ENCODE assay signal across 9 cellular contexts in genomic region chr18:74457043-74457742, GRCh38. TPM values are rescaled to one million over a fixed set of nuclear protein-coding genes. Genes with fewer than 3 reads are reported as not detected.
DNase-seq lines count a peak whose midpoint lies in the region; ATAC-seq and TF ChIP-seq lines count a peak whose summit lies in the region.
"Had no signal": no experiment of that assay in that cellular context is flagged by ENCODE, and none has a peak within 500 bp of the region (broad histone marks: within the 10 kb centered on the region; RNA-seq: fewer than 3 reads in every experiment).

Gene DIPK1C (minus strand): TSS chr18:74457308. CDS start chr18:74457259, 49 bp downstream.

- POLR2A ChIA-PET in PC-3 (lab: Charles Lee; ENCODE audit: unreplicated experiment) = no interaction called here

- TF ChIP-seq CTCF in smooth muscle cell (IDR thresholded peaks at IDR 0.05; ENCODE audit: borderline replicate concordance, insufficient read depth, poor library complexity, severe bottlenecking) (no peak), PC-3 (conservative IDR thresholded peaks at IDR 0.05; ENCODE audit: low read depth, low read length) (no peak)

- H4K20me1 ChIP-seq in smooth muscle cell (ENCODE audit: low read depth) (no peaks in the 10 kb centered on the region), PC-3 (ENCODE audit: low read length) (no peaks in the 10 kb centered on the region)

- H3F3A ChIP-seq in smooth muscle cell (ENCODE audit: low read depth) (no peaks in the 10 kb centered on the region), PC-3 (ENCODE audit: low read length, unreplicated experiment) (no peaks in the 10 kb centered on the region)

- H3K9me3 ChIP-seq in HUES6 (ENCODE audit: control insufficient read depth, insufficient read depth, low read depth, low read length) = no peaks in the 10 kb centered on the region
- H3K9me3 ChIP-seq in iPS-18c (ENCODE audit: control insufficient read depth, insufficient read depth, low read length) = no peaks in the 10 kb centered on the region
- H3K9me3 ChIP-seq in smooth muscle cell (replicated peaks; ENCODE audit: low read depth) = no peaks in the 10 kb centered on the region
- no peaks in the 10 kb centered on the region for H3K9me3 ChIP-seq in PC-3 (ENCODE audit: low read length)

- 9% methylated on average over 20 of the region's 77 CpGs for WGBS in smooth muscle cell (ENCODE audit: low lambda C conversion rate)

- no peaks in the 10 kb centered on the region for H3K9me2 ChIP-seq in PC-3 (replicated peaks; ENCODE audit: low read length)

- ATAC-seq in PC-3 = no peak
- no peak for ATAC-seq in HG02798 (IDR thresholded peaks at IDR 0.05; ENCODE audit: poor library complexity, unreplicated experiment)
- ATAC-seq in HG02623 (IDR thresholded peaks at IDR 0.05; ENCODE audit: unreplicated experiment) = no peak

- CTCF ChIA-PET in PC-3 (lab: Charles Lee) = no interaction called here

- H3K4me1 ChIP-seq in HUES6 (ENCODE audit: control insufficient read depth, insufficient read depth, low read length) (no peaks in the 10 kb centered on the region; the same call in 1 of the 2 replicates), smooth muscle cell (ENCODE audit: low read depth) (peaks cover 25% of the 10 kb centered on the region), PC-3 (ENCODE audit: insufficient read depth, low read length) (no peaks in the 10 kb centered on the region)

- no peaks in the 10 kb centered on the region for H3K79me2 ChIP-seq in smooth muscle cell (ENCODE audit: low read depth)
- no peaks in the 10 kb centered on the region for H3K79me2 ChIP-seq in PC-3 (ENCODE audit: low read length)

- intact Hi-C loops in PC-3 (cut with micrococcal nuclease) = no loop called here

- no peak within 1 kb of the TSS for H3K9ac ChIP-seq in HUES6 (ENCODE audit: low read length)
- H3K9ac ChIP-seq in smooth muscle cell (ENCODE audit: low read depth) = no peak within 1 kb of the TSS
- H3K9ac ChIP-seq in PC-3 (ENCODE audit: low read length) = no peak within 1 kb of the TSS

- peak within 1 kb of the TSS; percentile 81 for H3K4me3 ChIP-seq in HUES6 (ENCODE audit: low read depth, low read length)
- H3K4me3 ChIP-seq in iPS-18c (ENCODE audit: insufficient read depth, low read depth, low read length) = peak within 1 kb of the TSS; percentile 64
- peak within 1 kb of the TSS; percentile 44 for H3K4me3 ChIP-seq in smooth muscle cell
- no peak within 1 kb of the TSS for H3K4me3 ChIP-seq in PC-3 (ENCODE audit: low read length)

- peaks cover 75% of the 10 kb centered on the region for H3K27me3 ChIP-seq in HUES6 (ENCODE audit: control insufficient read depth, insufficient read depth, low read length)
- H3K27me3 ChIP-seq in smooth muscle cell (ENCODE audit: low read depth) = peaks cover 61% of the 10 kb centered on the region
- H3K27me3 ChIP-seq in PC-3 (ENCODE audit: low read length) = peaks cover 85% of the 10 kb centered on the region

- no peak within 1 kb of the TSS for H3K27ac ChIP-seq in HUES6 (ENCODE audit: low read depth, low read length)
- no peak within 1 kb of the TSS for H3K27ac ChIP-seq in smooth muscle cell (ENCODE audit: low read depth)
- H3K27ac ChIP-seq in PC-3 (ENCODE audit: low read length) = no peak within 1 kb of the TSS

- H3K36me3 ChIP-seq in HUES6 (ENCODE audit: control insufficient read depth, insufficient read depth, low read length) (no peaks in the 10 kb centered on the region), smooth muscle cell (ENCODE audit: low read depth) (no peaks in the 10 kb centered on the region), PC-3 (ENCODE audit: low read depth, low read length) (no peaks in the 10 kb centered on the region)

- H3K4me2 ChIP-seq in smooth muscle cell (peak within 1 kb of the TSS; percentile 86), PC-3 (ENCODE audit: low read length) (no peak within 1 kb of the TSS)

- H2AFZ ChIP-seq in smooth muscle cell (ENCODE audit: low read depth) (no peak within 1 kb of the TSS), PC-3 (ENCODE audit: low read length) (no peak within 1 kb of the TSS)

- BruUV-seq in PC-3 (replicated peaks; lab: Mats Ljungman, UMichigan) = no TSS peak

- peak in 48 of 56 donors; percentile 10 to 84 (median 62) for DNase-seq in amygdala (lab: John Stamatoyannopoulos, UW)
- no peak for DNase-seq in smooth muscle cell (lab: John Stamatoyannopoulos, UW; ENCODE audit: unreplicated experiment)
- no peak for DNase-seq in PC-3
- no peak for DNase-seq in central memory CD4-positive, alpha-beta T cell
- DNase-seq: NCI-H1105 treated with DMSO at 0.1 percent for 48 hours had no signal

RNA-seq across cellular contexts. Expression of gene DIPK1C, which starts in this region (rescaled TPM):
- total RNA-seq in smooth muscle cell (not detected in 2 replicates), PC-3 (2014; rRNA removed) (not detected in 2 replicates)
- polyA plus RNA-seq in smooth muscle cell = not detected in 2 replicates

Comparison
In these comparisons a context has a peak if more than half of its experiments do, and no peak if none do; other contexts are left out.
1. DNase-seq: peak in amygdala (48 of 56); none in smooth muscle cell (single experiment), PC-3 (single experiment) and central memory CD4-positive, alpha-beta T cell (single experiment).